Comparison of ENCODE assay signal across 25 cellular contexts in genomic region chr11:45897556-45897955, GRCh38. TPM values are rescaled to one million over a fixed set of nuclear protein-coding genes. Genes with fewer than 3 reads are reported as not detected.
"Had no signal": no experiment of that assay in that cellular context is flagged by ENCODE, and none has a peak within 500 bp of the region (broad histone marks: within the 10 kb centered on the region; RNA-seq: fewer than 3 reads in every experiment).

No MANE protein-coding gene starts in this region.

- ATAC-seq: activated CD8-positive, alpha-beta T cell treated with anti-CD3 and anti-CD28 coated beads for 36 hours; esophagus mucosa; gastrocnemius medialis; heart left ventricle; mucosa of descending colon; stimulated activated naive B cell treated with anti-CD40 and anti-IgM and Interleukin-4, amounts not matched to agents 10 μg/mL and 1 μg/mL and 100 μg/mL, for 72 hours had no signal

- H3K36me3 ChIP-seq: colonic mucosa, gastrocnemius medialis, heart left ventricle, neutrophil, sigmoid colon had no signal

- H3K27me3 Mint-ChIP-seq: brain had no signal

- H3K9me3 ChIP-seq: colonic mucosa, gastrocnemius medialis, heart left ventricle, mucosa of descending colon, neutrophil, sigmoid colon, tibial artery had no signal

- FAIRE-seq: urothelium cell line had no signal

- H3K27ac Mint-ChIP-seq: activated CD4-positive, alpha-beta T cell treated with anti-CD3 and anti-CD28 coated beads, Interleukin-2, amount 10 ng/mL, durations not matched to agents 24 days and 14 days; activated CD8-positive, alpha-beta T cell treated with anti-CD3 and anti-CD28 coated beads for 36 hours; activated naive CD8-positive, alpha-beta T cell treated with anti-CD3 and anti-CD28 coated beads, Interleukin-2, amount 10 ng/mL, durations not matched to agents 7 days and 5 days; activated T-helper 2 cell treated with anti-CD3 and anti-CD28 coated beads, Interferon-gamma antibody, Interleukin-2, Interleukin-4, amounts not matched to agents 10 μg/mL and 5 μg/mL and 100 μg/mL, durations not matched to agents 14 hours and 24 hours and 36 hours; immature natural killer cell; memory B cell; stimulated activated naive B cell treated with anti-CD40 and anti-IgM and Interleukin-4, amounts not matched to agents 10 μg/mL and 1 μg/mL and 100 μg/mL, for 72 hours had no signal

- H3K4me1 Mint-ChIP-seq: activated naive CD8-positive, alpha-beta T cell treated with anti-CD3 and anti-CD28 coated beads, Interleukin-2, amount 10 ng/mL, durations not matched to agents 7 days and 5 days had no signal

- H3K4me3 Mint-ChIP-seq: activated CD4-positive, alpha-beta T cell treated with anti-CD3 and anti-CD28 coated beads, Interleukin-2, amount 10 ng/mL, durations not matched to agents 24 days and 14 days; activated CD8-positive, alpha-beta T cell treated with anti-CD3 and anti-CD28 coated beads for 36 hours; activated naive CD8-positive, alpha-beta T cell treated with anti-CD3 and anti-CD28 coated beads, Interleukin-2, amount 10 ng/mL, durations not matched to agents 7 days and 5 days; memory B cell; stimulated activated naive B cell treated with anti-CD40 and anti-IgM and Interleukin-4, amounts not matched to agents 10 μg/mL and 1 μg/mL and 100 μg/mL, for 72 hours had no signal

- H2AFZ ChIP-seq: parathyroid adenoma had no signal

- DNase-seq: activated CD4-positive, alpha-beta T cell treated with anti-CD3 and anti-CD28 coated beads, Interleukin-2, amount 10 ng/mL, durations not matched to agents 24 days and 14 days; activated CD8-positive, alpha-beta T cell treated with anti-CD3 and anti-CD28 coated beads for 36 hours; activated naive CD4-positive, alpha-beta T cell treated with Interleukin-2 at 50 U/mL for 16 hours; activated naive CD8-positive, alpha-beta T cell treated with anti-CD3 and anti-CD28 coated beads, Interleukin-2, amount 10 ng/mL, durations not matched to agents 7 days and 5 days; activated T-cell treated with anti-CD3 and anti-CD28 coated beads, Interleukin-2, amount 50 U/mL, for 1 hour; central memory CD4-positive, alpha-beta T cell; colonic mucosa; gastrocnemius medialis; immature natural killer cell; mucosa of descending colon; naive B cell; sigmoid colon; stimulated activated CD4-positive, alpha-beta T cell treated with anti-CD3 and anti-CD28 coated beads, Interleukin-4, amount 100 ng/mL, for 4 hours; stimulated activated naive B cell treated with anti-CD40 and anti-IgM and Interleukin-4, amounts not matched to agents 10 μg/mL and 1 μg/mL and 100 μg/mL, for 72 hours; T-helper 1 cell; T-helper 9 cell; tibial artery had no signal

- H3K9ac ChIP-seq: parathyroid adenoma had no signal

- H3K27ac ChIP-seq: colonic mucosa, gastrocnemius medialis, heart left ventricle, neutrophil, sigmoid colon, tibial artery had no signal

- H3K4me3 ChIP-seq: colonic mucosa, gastrocnemius medialis, heart left ventricle, mucosa of descending colon, sigmoid colon, tibial artery had no signal

- H3K36me3 Mint-ChIP-seq: activated naive CD8-positive, alpha-beta T cell treated with anti-CD3 and anti-CD28 coated beads, Interleukin-2, amount 10 ng/mL, durations not matched to agents 7 days and 5 days; brain; immature natural killer cell; memory B cell; naive B cell had no signal

- H3K9me3 Mint-ChIP-seq: activated CD4-positive, alpha-beta T cell treated with anti-CD3 and anti-CD28 coated beads, Interleukin-2, amount 10 ng/mL, durations not matched to agents 24 days and 14 days; activated CD8-positive, alpha-beta T cell treated with anti-CD3 and anti-CD28 coated beads for 36 hours; activated naive CD8-positive, alpha-beta T cell treated with anti-CD3 and anti-CD28 coated beads, Interleukin-2, amount 10 ng/mL, durations not matched to agents 7 days and 5 days; activated T-helper 2 cell treated with anti-CD3 and anti-CD28 coated beads, Interferon-gamma antibody, Interleukin-2, Interleukin-4, amounts not matched to agents 10 μg/mL and 5 μg/mL and 100 μg/mL, durations not matched to agents 14 hours and 24 hours and 36 hours; brain; memory B cell; naive B cell; stimulated activated naive B cell treated with anti-CD40 and anti-IgM and Interleukin-4, amounts not matched to agents 10 μg/mL and 1 μg/mL and 100 μg/mL, for 72 hours had no signal

RNA-seq across cellular contexts. Expression of gene FREY1, which starts 9.5 kb away (rescaled TPM):
- total RNA-seq: gastrocnemius medialis had no signal
- polyA plus RNA-seq: immature natural killer cell had no signal

RNA-seq across cellular contexts. Expression of gene LARGE2, which starts 24.9 kb away (rescaled TPM):
- total RNA-seq: activated CD4-positive, alpha-beta T cell treated with anti-CD3 and anti-CD28 coated beads, Interleukin-2, amount 10 ng/mL, durations not matched to agents 24 days and 14 days; gastrocnemius medialis; sigmoid colon had no signal
